Comparison of ENCODE assay signal across 1 cellular context in genomic region chr17:48795444-48796162, GRCh38.
A peak's percentile ranks its signal among the peaks of the same experiment; 100 is the strongest.
TF ChIP-seq lines count a peak whose summit lies in the region.

No MANE protein-coding gene starts in this region.

TF ChIP-seq in HepG2, 621 proteins besides CTCF, POLR2A, EP300 and RAD21 (continued from another document and continues in another):
- TF ChIP-seq ZNF512B (CRISPR knock-in tag; IDR thresholded peaks at IDR 0.05; ENCODE audit: borderline replicate concordance) (peak; percentile 90; the same call in 1 of the 2 replicates), HMG20A (CRISPR knock-in tag; IDR thresholded peaks at IDR 0.05; ENCODE audit: borderline replicate concordance) (peak; percentile 80; the same call in 1 of the 2 replicates), ZEB1 (IDR thresholded peaks at IDR 0.05; ENCODE audit: insufficient replicate concordance, low read depth) (peak; percentile 49), PRDM15 (CRISPR knock-in tag; IDR thresholded peaks at IDR 0.05) (no peak), KAT2B (IDR thresholded peaks at IDR 0.05; ENCODE audit: borderline replicate concordance, low read depth, low read length) (peak; percentile 84), ZNF282 (IDR thresholded peaks at IDR 0.05; ENCODE audit: partially characterized antibody) (no peak), TP53 (CRISPR knock-in tag; conservative IDR thresholded peaks at IDR 0.05) (no peak; the same call in 1 of the 2 replicates), TMF1 (CRISPR knock-in tag; IDR thresholded peaks at IDR 0.05; ENCODE audit: low read depth) (no peak), ZNF773 (CRISPR knock-in tag; IDR thresholded peaks at IDR 0.05; ENCODE audit: borderline replicate concordance) (no peak), FOXP1 (IDR thresholded peaks at IDR 0.05) (peak; percentile 73; the same call in 1 of the 2 replicates), FOXP1 (CRISPR knock-in tag; IDR thresholded peaks at IDR 0.05) (peak; percentile 96), NR0B2 (CRISPR knock-in tag; IDR thresholded peaks at IDR 0.05) (no peak), LRRFIP1 (CRISPR knock-in tag; conservative IDR thresholded peaks at IDR 0.05) (no peak), ZNF3 (CRISPR knock-in tag; IDR thresholded peaks at IDR 0.05) (peak; percentile 72; the same call in 1 of the 2 replicates), STAG1 (CRISPR knock-in tag; IDR thresholded peaks at IDR 0.05) (no peak), ZNF484 (CRISPR knock-in tag; IDR thresholded peaks at IDR 0.05; ENCODE audit: borderline replicate concordance, low read depth) (no peak), ETV6 (CRISPR knock-in tag; conservative IDR thresholded peaks at IDR 0.05) (no peak), TRIM24 (CRISPR knock-in tag; IDR thresholded peaks at IDR 0.05) (no peak), HNRNPLL (IDR thresholded peaks at IDR 0.05; ENCODE audit: low read depth, low read length, poor library complexity, severe bottlenecking) (no peak), HHEX (CRISPR knock-in tag; IDR thresholded peaks at IDR 0.05) (0 out of 2 replicates have a peak, but pooled peaks have one; percentile 33), ZBTB14 (CRISPR knock-in tag; IDR thresholded peaks at IDR 0.05) (no peak), HOXA5 (CRISPR knock-in tag; IDR thresholded peaks at IDR 0.05) (no peak; the same call in 1 of the 2 replicates), ZNF281 (CRISPR knock-in tag; IDR thresholded peaks at IDR 0.05; ENCODE audit: borderline replicate concordance) (no peak; the same call in 1 of the 2 replicates), CHCHD3 (CRISPR knock-in tag; IDR thresholded peaks at IDR 0.05) (no peak), ZNF576 (CRISPR knock-in tag; IDR thresholded peaks at IDR 0.05) (no peak), SOX5 (CRISPR knock-in tag; IDR thresholded peaks at IDR 0.05; ENCODE audit: borderline replicate concordance) (peak; percentile 72; the same call in 1 of the 2 replicates), ZNF512 (CRISPR knock-in tag; IDR thresholded peaks at IDR 0.05) (0 out of 2 replicates have a peak, but pooled peaks have one; percentile 3), HMG20B (CRISPR knock-in tag; conservative IDR thresholded peaks at IDR 0.05) (peak; percentile 51), ZNF879 (CRISPR knock-in tag; IDR thresholded peaks at IDR 0.05) (no peak), NR2C2 (CRISPR knock-in tag; IDR thresholded peaks at IDR 0.05; ENCODE audit: borderline replicate concordance) (peak; percentile 60; the same call in 1 of the 2 replicates), FIP1L1 (IDR thresholded peaks at IDR 0.05; ENCODE audit: borderline replicate concordance, insufficient read depth, low read depth, low read length) (no peak), ZBTB3 (CRISPR knock-in tag; IDR thresholded peaks at IDR 0.05; ENCODE audit: borderline replicate concordance, low read depth) (no peak; the same call in 1 of the 2 replicates), ASH2L (IDR thresholded peaks at IDR 0.05; ENCODE audit: insufficient read length, low read depth, low read length) (peak; percentile 79), ZNF33B (CRISPR knock-in tag; IDR thresholded peaks at IDR 0.05) (peak; percentile 66), NR1H2 (CRISPR knock-in tag; IDR thresholded peaks at IDR 0.05; ENCODE audit: borderline replicate concordance, low read depth) (peak; percentile 47; the same call in 1 of the 2 replicates), TGIF2 (CRISPR knock-in tag; IDR thresholded peaks at IDR 0.05) (peak; percentile 17; the same call in 1 of the 2 replicates), TBX2 (CRISPR knock-in tag; IDR thresholded peaks at IDR 0.05; ENCODE audit: borderline replicate concordance) (peak; percentile 73), YY1 (IDR thresholded peaks at IDR 0.05; ENCODE audit: insufficient read depth, insufficient replicate concordance, low read depth, low read length) (peak; percentile 67), ZNF260 (CRISPR knock-in tag; IDR thresholded peaks at IDR 0.05; ENCODE audit: borderline replicate concordance, low read depth) (no peak), TBP (CRISPR knock-in tag; IDR thresholded peaks at IDR 0.05) (no peak), ZNF331 (CRISPR knock-in tag; IDR thresholded peaks at IDR 0.05) (no peak; the same call in 1 of the 2 replicates), PBX3 (CRISPR knock-in tag; IDR thresholded peaks at IDR 0.05; ENCODE audit: borderline replicate concordance) (no peak), SP2 (CRISPR knock-in tag; IDR thresholded peaks at IDR 0.05) (no peak), SKIL (CRISPR knock-in tag; IDR thresholded peaks at IDR 0.05; ENCODE audit: borderline replicate concordance) (no peak)
